ENCODE assay signal across 28 cellular contexts in genomic region chr12:91633206-91633605, GRCh38.
"Had no signal": no experiment of that assay in that cellular context is flagged by ENCODE, and none has a peak within 500 bp of the region (broad histone marks: within the 10 kb centered on the region; RNA-seq: fewer than 3 reads in every experiment).

No MANE protein-coding gene starts in this region.

- H3K9me3 ChIP-seq: adrenal gland, body of pancreas had no signal

- H3K4me3 Mint-ChIP-seq: activated CD4-positive, alpha-beta memory T cell treated with anti-CD3 and anti-CD28 coated beads, Interleukin-2, amount 10 ng/mL, durations not matched to agents 7 days and 5 days; activated CD4-positive, alpha-beta T cell treated with anti-CD3 and anti-CD28 coated beads, Interleukin-2, amount 10 ng/mL, durations not matched to agents 7 days and 5 days; activated naive CD4-positive, alpha-beta T cell treated with anti-CD3 and anti-CD28 coated beads for 36 hours; activated naive CD4-positive, alpha-beta T cell treated with anti-CD3 and anti-CD28 coated beads, Interleukin-2, amount 50 U/mL, for 24 hours; activated naive CD8-positive, alpha-beta T cell treated with anti-CD3 and anti-CD28 coated beads for 36 hours; activated naive CD8-positive, alpha-beta T cell treated with anti-CD3 and anti-CD28 coated beads, Interleukin-2, amount 50 U/mL, for 24 hours; activated T-cell treated with anti-CD3 and anti-CD28 coated beads, Interleukin-2, amount 50 U/mL, for 4 hours; activated T-helper 1 cell treated with anti-CD3 and anti-CD28 coated beads, Interleukin-12 subunit alpha, Interleukin-12 subunit beta, Interleukin-2, Interleukin-4 antibody, amounts not matched to agents 30 ng/mL and 10 ng/mL and 1 ng/mL, durations not matched to agents 14 hours and 24 hours and 36 hours; effector memory CD8-positive, alpha-beta T cell; WTC11 had no signal

- H3K36me3 ChIP-seq: adrenal gland had no signal

- H3K27ac Mint-ChIP-seq: activated CD4-positive, alpha-beta memory T cell treated with anti-CD3 and anti-CD28 coated beads, Interleukin-2, amount 10 ng/mL, durations not matched to agents 7 days and 5 days; activated CD4-positive, alpha-beta T cell treated with anti-CD3 and anti-CD28 coated beads, Interleukin-2, amount 10 ng/mL, durations not matched to agents 7 days and 5 days; activated naive CD4-positive, alpha-beta T cell treated with anti-CD3 and anti-CD28 coated beads for 36 hours; activated naive CD4-positive, alpha-beta T cell treated with anti-CD3 and anti-CD28 coated beads, Interleukin-2, amount 50 U/mL, for 24 hours; activated naive CD8-positive, alpha-beta T cell treated with anti-CD3 and anti-CD28 coated beads for 36 hours; activated naive CD8-positive, alpha-beta T cell treated with anti-CD3 and anti-CD28 coated beads, Interleukin-2, amount 50 U/mL, for 24 hours; activated T-helper 1 cell treated with anti-CD3 and anti-CD28 coated beads, Interleukin-12 subunit alpha, Interleukin-12 subunit beta, Interleukin-2, Interleukin-4 antibody, amounts not matched to agents 30 ng/mL and 10 ng/mL and 1 ng/mL, durations not matched to agents 14 hours and 24 hours and 36 hours; activated T-helper 2 cell treated with anti-CD3 and anti-CD28 coated beads, Interferon-gamma antibody, Interleukin-2, Interleukin-4, amounts not matched to agents 10 μg/mL and 5 μg/mL and 100 μg/mL, durations not matched to agents 14 hours and 24 hours and 36 hours; effector memory CD8-positive, alpha-beta T cell; WTC11 had no signal

- H3K4me3 ChIP-seq: adrenal gland, body of pancreas had no signal

- H3K9me3 Mint-ChIP-seq: activated naive CD4-positive, alpha-beta T cell treated with anti-CD3 and anti-CD28 coated beads for 36 hours; activated naive CD4-positive, alpha-beta T cell treated with anti-CD3 and anti-CD28 coated beads, Interleukin-2, amount 50 U/mL, for 24 hours; activated naive CD8-positive, alpha-beta T cell treated with anti-CD3 and anti-CD28 coated beads for 36 hours; activated naive CD8-positive, alpha-beta T cell treated with anti-CD3 and anti-CD28 coated beads, Interleukin-2, amount 50 U/mL, for 24 hours; activated T-helper 2 cell treated with anti-CD3 and anti-CD28 coated beads, Interferon-gamma antibody, Interleukin-2, Interleukin-4, amounts not matched to agents 10 μg/mL and 5 μg/mL and 100 μg/mL, durations not matched to agents 14 hours and 24 hours and 36 hours; effector memory CD8-positive, alpha-beta T cell had no signal

- H3K4me1 Mint-ChIP-seq: activated CD4-positive, alpha-beta memory T cell treated with anti-CD3 and anti-CD28 coated beads, Interleukin-2, amount 10 ng/mL, durations not matched to agents 7 days and 5 days; activated CD4-positive, alpha-beta T cell treated with anti-CD3 and anti-CD28 coated beads, Interleukin-2, amount 10 ng/mL, durations not matched to agents 7 days and 5 days; activated naive CD4-positive, alpha-beta T cell treated with anti-CD3 and anti-CD28 coated beads, Interleukin-2, amount 50 U/mL, for 24 hours had no signal

- DNase-seq: activated CD4-positive, alpha-beta memory T cell treated with anti-CD3 and anti-CD28 coated beads, Interleukin-2, amount 10 ng/mL, durations not matched to agents 7 days and 5 days; activated CD4-positive, alpha-beta T cell treated with anti-CD3 and anti-CD28 coated beads for 1 hour; activated CD4-positive, alpha-beta T cell treated with anti-CD3 and anti-CD28 coated beads, Interleukin-2, amount 10 ng/mL, durations not matched to agents 7 days and 5 days; activated CD4-positive, alpha-beta T cell treated with anti-CD3 and anti-CD28 coated beads, Interleukin-2, amount 50 U/mL, for 4 hours; activated CD8-positive, alpha-beta memory T cell treated with anti-CD3 and anti-CD28 coated beads, Interleukin-2, amount 50 U/mL, for 48 hours; activated effector memory CD4-positive, alpha-beta T cell treated with anti-CD3 and anti-CD28 coated beads, Interleukin-2, amount 50 U/mL, for 16 hours; activated naive CD4-positive, alpha-beta T cell treated with anti-CD3 and anti-CD28 coated beads for 36 hours; activated naive CD8-positive, alpha-beta T cell treated with anti-CD3 and anti-CD28 coated beads for 36 hours; activated naive CD8-positive, alpha-beta T cell treated with anti-CD3 and anti-CD28 coated beads, Interleukin-2, amount 50 U/mL, for 24 hours; activated T-cell treated with anti-CD3 and anti-CD28 coated beads for 4 hours; adrenal gland; amygdala; aorta; body of pancreas; caudate nucleus; cortex of kidney; dermis blood vessel endothelial cell; effector CD4-positive, alpha-beta T cell; effector memory CD8-positive, alpha-beta T cell; foreskin fibroblast; head of caudate nucleus; T-helper 2 cell had no signal

- H3K4me1 ChIP-seq: body of pancreas had no signal

- H3K27ac ChIP-seq: adrenal gland, body of pancreas, VCaP had no signal

- H3K27me3 ChIP-seq: adrenal gland, body of pancreas had no signal

- H3K36me3 Mint-ChIP-seq: activated naive CD4-positive, alpha-beta T cell treated with anti-CD3 and anti-CD28 coated beads, Interleukin-2, amount 50 U/mL, for 24 hours; activated naive CD8-positive, alpha-beta T cell treated with anti-CD3 and anti-CD28 coated beads for 36 hours had no signal

- H3K27me3 Mint-ChIP-seq: activated CD4-positive, alpha-beta memory T cell treated with anti-CD3 and anti-CD28 coated beads, Interleukin-2, amount 10 ng/mL, durations not matched to agents 7 days and 5 days; activated CD4-positive, alpha-beta T cell treated with anti-CD3 and anti-CD28 coated beads, Interleukin-2, amount 10 ng/mL, durations not matched to agents 7 days and 5 days; activated naive CD4-positive, alpha-beta T cell treated with anti-CD3 and anti-CD28 coated beads, Interleukin-2, amount 50 U/mL, for 24 hours; activated naive CD8-positive, alpha-beta T cell treated with anti-CD3 and anti-CD28 coated beads for 36 hours had no signal
